19 cellular contexts compared by ENCODE assay signal in the genomic region with DNA sequence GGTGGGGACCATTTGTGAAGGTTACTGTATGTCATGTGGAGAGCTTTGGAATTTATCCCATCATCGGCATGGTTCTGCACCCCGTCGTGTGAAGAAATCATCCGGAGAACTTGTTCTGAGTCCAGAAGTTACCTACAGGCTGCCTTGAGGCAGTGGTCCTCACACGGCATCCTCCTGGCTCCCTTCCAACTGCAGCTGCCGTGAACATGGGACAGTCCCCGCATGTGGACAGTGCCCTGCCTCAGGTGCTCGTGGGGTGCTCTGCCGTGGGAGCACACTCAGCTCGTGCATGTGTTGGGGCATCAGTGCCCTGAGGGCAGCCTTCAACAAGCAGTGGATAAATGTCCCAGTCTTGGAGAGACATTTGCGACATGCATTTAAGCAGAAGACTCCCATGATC.
A peak's percentile ranks its signal among the peaks of the same experiment; 100 is the strongest.
DNase-seq lines count a peak whose midpoint lies in the region; ATAC-seq and TF ChIP-seq lines count a peak whose summit lies in the region.
"Had no signal": no experiment of that assay in that cellular context is flagged by ENCODE, and none has a peak within 500 bp of the region (broad histone marks: within the 10 kb centered on the region; RNA-seq: fewer than 3 reads in every experiment).

No MANE protein-coding gene starts in this region.

- no peak overlapping the region for H3K4me3 Mint-ChIP-seq in T-helper 17 cell
- H3K4me3 Mint-ChIP-seq in chondrocyte (ENCODE audit: unreplicated experiment), result no peak overlapping the region
- H3K4me3 Mint-ChIP-seq in activated T-helper 1 cell treated with anti-CD3 and anti-CD28 coated beads, Interleukin-12 subunit alpha, Interleukin-12 subunit beta, Interleukin-2, Interleukin-4 antibody, amounts not matched to agents 30 ng/mL and 10 ng/mL and 1 ng/mL, durations not matched to agents 14 hours and 24 hours and 36 hours, result no peak overlapping the region
- H3K4me3 Mint-ChIP-seq: CD14-positive monocyte; CD4-positive, alpha-beta T cell had no signal

- H3K36me3 Mint-ChIP-seq in T-helper 17 cell (ENCODE audit: low read depth) (peaks cover 11% of the 10 kb centered on the region), chondrocyte (ENCODE audit: low read depth) (peaks cover 18% of the 10 kb centered on the region)
- H3K36me3 Mint-ChIP-seq in activated T-helper 1 cell treated with anti-CD3 and anti-CD28 coated beads, Interleukin-12 subunit alpha, Interleukin-12 subunit beta, Interleukin-2, Interleukin-4 antibody, amounts not matched to agents 30 ng/mL and 10 ng/mL and 1 ng/mL, durations not matched to agents 14 hours and 24 hours and 36 hours (ENCODE audit: low read depth), result no peaks in the 10 kb centered on the region

- no peaks in the 10 kb centered on the region for H3K9me3 ChIP-seq in T-helper 17 cell (ENCODE audit: control insufficient read depth, low read length, poor library complexity, severe bottlenecking)
- H3K9me3 ChIP-seq: A549, BE2C, HAP-1 had no signal

- no peak for ATAC-seq in T-helper 17 cell
- ATAC-seq in GM18517 (IDR thresholded peaks at IDR 0.05; ENCODE audit: unreplicated experiment), result no peak
- no peak for ATAC-seq in GM18907 (IDR thresholded peaks at IDR 0.05; ENCODE audit: unreplicated experiment)
- ATAC-seq: A549 had no signal

- H3K27me3 Mint-ChIP-seq in T-helper 17 cell (no peaks in the 10 kb centered on the region), chondrocyte (ENCODE audit: low read depth) (no peaks in the 10 kb centered on the region)
- H3K27me3 Mint-ChIP-seq in activated T-helper 1 cell treated with anti-CD3 and anti-CD28 coated beads, Interleukin-12 subunit alpha, Interleukin-12 subunit beta, Interleukin-2, Interleukin-4 antibody, amounts not matched to agents 30 ng/mL and 10 ng/mL and 1 ng/mL, durations not matched to agents 14 hours and 24 hours and 36 hours (ENCODE audit: insufficient read depth), result no peaks in the 10 kb centered on the region
- H3K27me3 Mint-ChIP-seq: CD4-positive, alpha-beta T cell had no signal

- H3K27ac Mint-ChIP-seq in T-helper 17 cell (peak overlapping the region; percentile 67), chondrocyte (ENCODE audit: unreplicated experiment) (no peak overlapping the region)
- H3K27ac Mint-ChIP-seq in activated T-helper 1 cell treated with anti-CD3 and anti-CD28 coated beads, Interleukin-12 subunit alpha, Interleukin-12 subunit beta, Interleukin-2, Interleukin-4 antibody, amounts not matched to agents 30 ng/mL and 10 ng/mL and 1 ng/mL, durations not matched to agents 14 hours and 24 hours and 36 hours, result no peak overlapping the region
- H3K27ac Mint-ChIP-seq: CD14-positive monocyte; CD4-positive, alpha-beta T cell had no signal

- DNase-seq in T-helper 17 cell, result no peak
- DNase-seq in chondrocyte (ENCODE audit: low spot score), result peak; percentile 48
- DNase-seq in posterior vena cava (ENCODE audit: low spot score), result peak; percentile 28
- DNase-seq in activated T-helper 1 cell treated with anti-CD3 and anti-CD28 coated beads, Interleukin-12 subunit alpha, Interleukin-12 subunit beta, Interleukin-2, Interleukin-4 antibody, amounts not matched to agents 30 ng/mL and 10 ng/mL and 1 ng/mL, durations not matched to agents 14 hours and 24 hours and 36 hours (ENCODE audit: low spot score), result no peak
- DNase-seq: 8988T; ACHN; AML-193; BE2C; Calu3; CD4-positive, alpha-beta T cell; COR-L47; DMS53; DMS79 treated with DMSO at 0.1 percent for 48 hours; GOT3 had no signal

- H3K9me3 Mint-ChIP-seq in chondrocyte (ENCODE audit: low read depth), result no peaks in the 10 kb centered on the region
- no peaks in the 10 kb centered on the region for H3K9me3 Mint-ChIP-seq in activated T-helper 1 cell treated with anti-CD3 and anti-CD28 coated beads, Interleukin-12 subunit alpha, Interleukin-12 subunit beta, Interleukin-2, Interleukin-4 antibody, amounts not matched to agents 30 ng/mL and 10 ng/mL and 1 ng/mL, durations not matched to agents 14 hours and 24 hours and 36 hours
- H3K9me3 Mint-ChIP-seq: CD4-positive, alpha-beta T cell had no signal

- no peak for TF ChIP-seq CTCF in chondrocyte (IDR thresholded peaks at IDR 0.05)

- intact Hi-C loops in posterior vena cava (cut with DNase I), result no loop called here
- intact Hi-C loops in activated T-helper 1 cell treated with anti-CD3 and anti-CD28 coated beads, Interleukin-12 subunit alpha, Interleukin-12 subunit beta, Interleukin-2, Interleukin-4 antibody, amounts not matched to agents 30 ng/mL and 10 ng/mL and 1 ng/mL, durations not matched to agents 14 hours and 24 hours and 36 hours (cut with micrococcal nuclease), result loop anchor here (10.0 kb wide), 1 partner anchor 414 kb away; no protein-coding TSS in a partner anchor

- H3K4me1 Mint-ChIP-seq in T-helper 17 cell, result peaks cover 3% of the 10 kb centered on the region
- H3K4me1 Mint-ChIP-seq in chondrocyte (ENCODE audit: low read depth), result peaks cover 3% of the 10 kb centered on the region
- no peaks in the 10 kb centered on the region for H3K4me1 Mint-ChIP-seq in activated T-helper 1 cell treated with anti-CD3 and anti-CD28 coated beads, Interleukin-12 subunit alpha, Interleukin-12 subunit beta, Interleukin-2, Interleukin-4 antibody, amounts not matched to agents 30 ng/mL and 10 ng/mL and 1 ng/mL, durations not matched to agents 14 hours and 24 hours and 36 hours (ENCODE audit: low read depth)
- H3K4me1 Mint-ChIP-seq: CD14-positive monocyte had no signal

Comparison
In these comparisons a context has a peak if more than half of its experiments do, and no peak if none do; other contexts are left out.
1. DNase-seq: peak in chondrocyte (single experiment) and posterior vena cava (single experiment); none in T-helper 17 cell (0 of 3) and activated T-helper 1 cell treated with anti-CD3 and anti-CD28 coated beads, Interleukin-12 subunit alpha, Interleukin-12 subunit beta, Interleukin-2, Interleukin-4 antibody, amounts not matched to agents 30 ng/mL and 10 ng/mL and 1 ng/mL, durations not matched to agents 14 hours and 24 hours and 36 hours (single experiment).